ENCODE assay signal across 9 cellular contexts in the genomic region with DNA sequence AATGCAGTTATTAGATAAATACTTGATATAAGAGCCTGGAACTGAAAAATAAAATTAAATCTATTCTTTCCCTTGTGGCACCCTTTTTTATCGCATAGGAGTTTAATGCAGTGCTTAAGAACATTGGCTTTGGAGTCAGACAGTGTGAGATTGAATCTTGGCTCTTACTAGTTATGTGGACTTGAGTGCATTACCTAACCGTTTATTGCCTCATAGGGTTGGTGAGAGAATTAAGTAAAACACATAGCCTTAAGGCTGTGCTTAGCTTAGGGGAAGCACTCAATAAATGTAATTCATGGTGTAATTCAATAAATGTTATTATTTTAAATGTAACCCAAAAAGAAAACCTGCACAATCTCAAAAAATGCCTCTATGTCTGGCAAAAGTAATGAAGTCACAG. TPM values are rescaled to one million over a fixed set of nuclear protein-coding genes. Genes with fewer than 3 reads are reported as not detected.
DNase-seq lines count a peak whose midpoint lies in the region; ATAC-seq and TF ChIP-seq lines count a peak whose summit lies in the region.
"Had no signal": no experiment of that assay in that cellular context is flagged by ENCODE, and none has a peak within 500 bp of the region (broad histone marks: within the 10 kb centered on the region; RNA-seq: fewer than 3 reads in every experiment).

No MANE protein-coding gene starts in this region.

- ATAC-seq in GM18519 (IDR thresholded peaks at IDR 0.05; ENCODE audit: low FRiP score, unreplicated experiment) = no peak
- ATAC-seq: HCT116 had no signal

- peak overlapping the region; percentile 52 for H3K4me3 Mint-ChIP-seq in progenitor cell of endocrine pancreas (ENCODE audit: low read depth)

- TF ChIP-seq CTCF in cardiac fibroblast (IDR thresholded peaks at IDR 0.05; ENCODE audit: low read depth, low read length) = no peak
- TF ChIP-seq CTCF in progenitor cell of endocrine pancreas (IDR thresholded peaks at IDR 0.05; ENCODE audit: unreplicated experiment) = no peak

- H3K27me3 Mint-ChIP-seq in progenitor cell of endocrine pancreas = no peaks in the 10 kb centered on the region

- peaks cover 47% of the 10 kb centered on the region for H3K4me1 Mint-ChIP-seq in progenitor cell of endocrine pancreas (ENCODE audit: low read depth)

- no peak overlapping the region for H3K4me3 ChIP-seq in cardiac fibroblast (replicated peaks in 1 of 2; ENCODE audit: low read depth in 2 of 2, low read length in 2 of 2)

- H3K27ac Mint-ChIP-seq in progenitor cell of endocrine pancreas = peak overlapping the region; percentile 65

- peak; percentile 64 for DNase-seq in ELR (ENCODE audit: low read depth)
- peak; percentile 33 to 85 for DNase-seq in NOMO-1 (lab: John Stamatoyannopoulos, UW; ENCODE audit: unreplicated experiment in 2 of 2)
- peak; percentile 84 to 87 for DNase-seq in cardiac fibroblast (ENCODE audit: low read depth in 2 of 2)
- DNase-seq in progenitor cell of endocrine pancreas (ENCODE audit: low spot score, unreplicated experiment) = no peak
- no peak for DNase-seq in SHP77 treated with DMSO at 0.1 percent for 48 hours (lab: John Stamatoyannopoulos, UW)
- DNase-seq in NCI-H524 treated with DMSO at 0.1 percent for 48 hours (lab: John Stamatoyannopoulos, UW) = no peak
- DNase-seq in stimulated activated CD4-positive, alpha-beta T cell treated with anti-CD3 and anti-CD28 coated beads, Interleukin-4, amount 100 ng/mL, for 1 hour = no peak

- H3K36me3 Mint-ChIP-seq in progenitor cell of endocrine pancreas (ENCODE audit: insufficient read depth) = no peaks in the 10 kb centered on the region

- no peaks in the 10 kb centered on the region for H3K9me3 Mint-ChIP-seq in progenitor cell of endocrine pancreas (ENCODE audit: low read depth)

RNA-seq across cellular contexts. Expression of a gene that starts 2.6 kb away (rescaled TPM):
- 23.0 and 23.9 TPM in 2 replicates for total RNA-seq in progenitor cell of endocrine pancreas

Comparison
In these comparisons a context has a peak if more than half of its experiments do, and no peak if none do; other contexts are left out.
1. DNase-seq: peak in ELR (single experiment), NOMO-1 (2 of 2) and cardiac fibroblast (2 of 2); none in progenitor cell of endocrine pancreas (single experiment), SHP77 treated with DMSO at 0.1 percent for 48 hours (single experiment), NCI-H524 treated with DMSO at 0.1 percent for 48 hours (single experiment) and stimulated activated CD4-positive, alpha-beta T cell treated with anti-CD3 and anti-CD28 coated beads, Interleukin-4, amount 100 ng/mL, for 1 hour (single experiment).